15 cellular contexts compared by ENCODE assay signal in the genomic region with DNA sequence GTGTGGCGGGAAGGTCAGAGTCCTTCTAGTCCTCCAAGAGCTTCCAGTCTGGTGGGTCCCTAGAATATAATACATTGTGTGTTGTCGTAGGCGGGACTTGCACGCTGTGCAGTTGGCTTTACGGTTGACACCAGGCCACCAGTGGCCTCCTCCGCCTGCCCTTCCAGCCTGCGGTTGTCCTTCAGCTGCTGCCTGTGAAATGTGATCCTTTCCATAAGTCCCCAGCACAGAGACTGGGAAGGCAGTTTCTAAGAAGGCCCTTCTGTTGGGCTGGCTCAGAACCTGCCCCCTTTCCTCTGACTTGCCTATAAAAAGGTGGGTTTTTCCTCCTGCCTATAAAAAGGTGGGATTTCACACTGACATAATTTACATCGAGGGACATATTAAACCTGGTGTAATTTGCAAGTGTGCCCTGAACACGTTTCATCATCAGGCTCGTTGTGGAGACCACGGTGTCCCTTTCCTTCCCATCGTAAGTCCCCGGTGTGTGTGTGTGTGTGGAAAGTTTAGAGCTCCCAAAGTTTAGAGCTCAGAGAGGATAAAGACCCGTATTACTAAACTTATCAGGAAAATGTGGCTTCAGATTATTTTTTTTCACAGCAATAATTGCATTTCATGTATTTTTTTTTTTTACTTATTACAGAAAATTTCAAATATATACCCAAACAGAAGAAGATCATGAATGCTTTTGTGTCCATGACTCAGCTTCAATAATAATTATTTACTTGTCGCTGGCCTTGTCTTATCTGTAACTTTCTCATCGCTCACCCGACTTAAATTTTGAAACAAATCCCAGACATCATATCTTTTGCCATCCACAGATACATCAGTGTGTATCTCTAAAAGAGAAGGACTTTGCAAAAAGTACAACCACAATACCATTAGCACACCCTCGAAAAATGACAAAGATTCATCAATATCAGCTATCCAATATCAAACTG. TPM values are rescaled to one million over a fixed set of nuclear protein-coding genes. Genes with fewer than 3 reads are reported as not detected.
A peak's percentile ranks its signal among the peaks of the same experiment; 100 is the strongest.
DNase-seq lines count a peak whose midpoint lies in the region; ATAC-seq, FAIRE-seq and TF ChIP-seq lines count a peak whose summit lies in the region.
"Had no signal": no experiment of that assay in that cellular context is flagged by ENCODE, and none has a peak within 500 bp of the region (broad histone marks: within the 10 kb centered on the region; RNA-seq: fewer than 3 reads in every experiment).

No MANE protein-coding gene starts in this region.

- FAIRE-seq in A549 (lab: Jason Lieb, UNC) (no peak), GM12892 (lab: Jason Lieb, UNC) (no peak)
- FAIRE-seq: keratinocyte had no signal

- no peak for TF ChIP-seq RAD21 in A549 (conservative IDR thresholded peaks at IDR 0.05 in 1 of 2, IDR thresholded peaks at IDR 0.05 in 1 of 2)

- TF ChIP-seq CTCF in A549 (IDR thresholded peaks at IDR 0.05) (no peak), HEK293 (tag by site-specific recombination; IDR thresholded peaks at IDR 0.05) (no peak), omental fat pad (IDR thresholded peaks at IDR 0.05) (no peak)

- H3K27ac ChIP-seq in A549 = peak overlapping the region; percentile 10 to 94; a peak in 4 of 6 replicates
- H3K27ac ChIP-seq in HEK293 (ENCODE audit: extremely low read depth, low read depth, low read length) = no peak overlapping the region

- POLR2A ChIA-PET in A549 (lab: Yijun Ruan, JAX) = no interaction called here
- POLR2A ChIA-PET in HEK293 (lab: Yijun Ruan, JAX) = interaction anchor here (0.5 kb wide), 1 partner anchor 13 kb away, joined by 3 read pairs; no protein-coding TSS in a partner anchor
- POLR2A ChIA-PET in activated CD4-positive, alpha-beta T cell treated with anti-CD3 and anti-CD28 coated beads, Interleukin-2, amount 10 ng/mL, durations not matched to agents 7 days and 5 days (lab: Charles Lee) = no interaction called here

- H3K9me3 ChIP-seq in A549 (no peaks in the 10 kb centered on the region), HEK293 (ENCODE audit: control insufficient read depth, insufficient read depth, low read depth, low read length) (no peaks in the 10 kb centered on the region), iPS-15b (ENCODE audit: control insufficient read depth, insufficient read depth, low read length) (no peaks in the 10 kb centered on the region)

- H3K4me2 ChIP-seq in A549 = 0 out of 3 replicates have a peak overlapping the region, but pooled peaks have one; percentile 1

- H3K9ac ChIP-seq in iPS-15b (ENCODE audit: low read depth, low read length) = peak overlapping the region; percentile 16

- no peaks in the 10 kb centered on the region for H3K27me3 ChIP-seq in iPS-15b (ENCODE audit: control insufficient read depth, insufficient read depth, low read length)

- no peaks in the 10 kb centered on the region for H3K36me3 Mint-ChIP-seq in activated CD4-positive, alpha-beta T cell treated with anti-CD3 and anti-CD28 coated beads, Interleukin-2, amount 10 ng/mL, durations not matched to agents 7 days and 5 days (ENCODE audit: low read depth)
- H3K36me3 Mint-ChIP-seq in activated T-cell treated with anti-CD3 and anti-CD28 coated beads, Interleukin-2, amount 50 U/mL, for 72 hours (ENCODE audit: insufficient read depth in 2 of 2) = no peaks in the 10 kb centered on the region
- H3K36me3 Mint-ChIP-seq: activated naive CD4-positive, alpha-beta T cell treated with anti-CD3 and anti-CD28 coated beads, Interleukin-2, amount 10 ng/mL, durations not matched to agents 7 days and 5 days had no signal

- no peaks in the 10 kb centered on the region; a peak in 1 of 3 replicates for H3K36me3 ChIP-seq in HEK293 (ENCODE audit: control insufficient read depth in 2 of 2, insufficient read depth in 1 of 2, low read length in 2 of 2)
- H3K36me3 ChIP-seq in iPS-15b (ENCODE audit: control insufficient read depth, insufficient read depth, low read length) = no peaks in the 10 kb centered on the region

- no peak for DNase-seq in A549 (ENCODE audit: low read depth in 1 of 2, low spot score in 1 of 2)
- DNase-seq in SW480 (ENCODE audit: low spot score) = peak; percentile 82
- no peak for DNase-seq in omental fat pad (ENCODE audit: low spot score)
- no peak for DNase-seq in activated CD4-positive, alpha-beta T cell treated with anti-CD3 and anti-CD28 coated beads, Interleukin-2, amount 10 ng/mL, durations not matched to agents 7 days and 5 days
- DNase-seq in activated T-cell treated with anti-CD3 and anti-CD28 coated beads, Interleukin-2, amount 50 U/mL, for 72 hours = no peak
- no peak for DNase-seq in GM12892 (ENCODE audit: insufficient read length)
- DNase-seq: activated CD4-positive, alpha-beta T cell treated with anti-CD3 and anti-CD28 coated beads, Interleukin-2, amount 50 U/mL, for 48 hours; activated naive CD4-positive, alpha-beta T cell treated with anti-CD3 and anti-CD28 coated beads, Interleukin-2, amount 10 ng/mL, durations not matched to agents 7 days and 5 days; cerebellar nuclear complex; GDM1; NCI-H774; T-cell had no signal

- H3K4me3 ChIP-seq in A549 (no peak overlapping the region), HEK293 (ENCODE audit: low read depth, low read length) (no peak overlapping the region), iPS-15b (ENCODE audit: low read depth, low read length) (no peak overlapping the region)

- no peak for TF ChIP-seq POLR2A in A549 (IDR thresholded peaks at IDR 0.05; ENCODE audit: low read length)
- TF ChIP-seq POLR2A in GM12892 (IDR thresholded peaks at IDR 0.05; ENCODE audit: low read depth, low read length) = no peak

- CTCF ChIA-PET in A549 (lab: Yijun Ruan, JAX) = interaction anchor here (0.5 to 1.1 kb wide), 4 partner anchors 15 to 399 kb away, joined by 3 to 4 read pairs (median 4); no protein-coding TSS in a partner anchor
- CTCF ChIA-PET in HEK293 (lab: Yijun Ruan, JAX) = interaction anchor here (0.5 to 1.0 kb wide), 2 partner anchors 10 to 173 kb away, joined by 3 to 4 read pairs; no protein-coding TSS in a partner anchor
- CTCF ChIA-PET in activated CD4-positive, alpha-beta T cell treated with anti-CD3 and anti-CD28 coated beads, Interleukin-2, amount 10 ng/mL, durations not matched to agents 7 days and 5 days (lab: Charles Lee) = interaction anchor here (0.6 to 1.2 kb wide), 2 partner anchors 9 to 64 kb away, joined by 3 read pairs; no protein-coding TSS in a partner anchor

- no peak overlapping the region for H3K4me3 Mint-ChIP-seq in activated CD4-positive, alpha-beta T cell treated with anti-CD3 and anti-CD28 coated beads, Interleukin-2, amount 10 ng/mL, durations not matched to agents 7 days and 5 days
- H3K4me3 Mint-ChIP-seq in activated T-cell treated with anti-CD3 and anti-CD28 coated beads, Interleukin-2, amount 50 U/mL, for 72 hours = no peak overlapping the region
- H3K4me3 Mint-ChIP-seq: activated naive CD4-positive, alpha-beta T cell treated with anti-CD3 and anti-CD28 coated beads, Interleukin-2, amount 10 ng/mL, durations not matched to agents 7 days and 5 days; T-cell had no signal

- TF ChIP-seq EP300 in A549 (IDR thresholded peaks at IDR 0.05) = no peak

- 84% methylated on average over 18 of the region's 18 CpGs for WGBS in A549 (ENCODE audit: missing lambda C conversion rate)

- no peaks in the 10 kb centered on the region for H3K9me3 Mint-ChIP-seq in activated CD4-positive, alpha-beta T cell treated with anti-CD3 and anti-CD28 coated beads, Interleukin-2, amount 10 ng/mL, durations not matched to agents 7 days and 5 days
- H3K9me3 Mint-ChIP-seq in activated T-cell treated with anti-CD3 and anti-CD28 coated beads, Interleukin-2, amount 50 U/mL, for 72 hours = no peaks in the 10 kb centered on the region
- H3K9me3 Mint-ChIP-seq: activated naive CD4-positive, alpha-beta T cell treated with anti-CD3 and anti-CD28 coated beads, Interleukin-2, amount 10 ng/mL, durations not matched to agents 7 days and 5 days; T-cell had no signal

- no peak for ATAC-seq in A549
- no peak for ATAC-seq in omental fat pad (ENCODE audit: low FRiP score)
- ATAC-seq in activated T-cell treated with anti-CD3 and anti-CD28 coated beads, Interleukin-2, amount 50 U/mL, for 72 hours (replicated peaks in 1 of 2) = no peak
- ATAC-seq: T-cell had no signal

- no peaks in the 10 kb centered on the region for H3K27me3 Mint-ChIP-seq in activated CD4-positive, alpha-beta T cell treated with anti-CD3 and anti-CD28 coated beads, Interleukin-2, amount 10 ng/mL, durations not matched to agents 7 days and 5 days
- no peaks in the 10 kb centered on the region for H3K27me3 Mint-ChIP-seq in activated T-cell treated with anti-CD3 and anti-CD28 coated beads, Interleukin-2, amount 50 U/mL, for 72 hours (ENCODE audit: low read depth)
- H3K27me3 Mint-ChIP-seq: T-cell had no signal

- H3K4me1 Mint-ChIP-seq in activated CD4-positive, alpha-beta T cell treated with anti-CD3 and anti-CD28 coated beads, Interleukin-2, amount 10 ng/mL, durations not matched to agents 7 days and 5 days = peaks cover 10% of the 10 kb centered on the region
- peaks cover 34% of the 10 kb centered on the region for H3K4me1 Mint-ChIP-seq in activated T-cell treated with anti-CD3 and anti-CD28 coated beads, Interleukin-2, amount 50 U/mL, for 72 hours (ENCODE audit: low read depth)

- H3K27ac Mint-ChIP-seq in activated CD4-positive, alpha-beta T cell treated with anti-CD3 and anti-CD28 coated beads, Interleukin-2, amount 10 ng/mL, durations not matched to agents 7 days and 5 days = no peak overlapping the region
- H3K27ac Mint-ChIP-seq in activated T-cell treated with anti-CD3 and anti-CD28 coated beads, Interleukin-2, amount 50 U/mL, for 72 hours = no peak overlapping the region
- H3K27ac Mint-ChIP-seq: activated naive CD4-positive, alpha-beta T cell treated with anti-CD3 and anti-CD28 coated beads, Interleukin-2, amount 10 ng/mL, durations not matched to agents 7 days and 5 days; T-cell had no signal

- peaks cover 46% of the 10 kb centered on the region for H3K4me1 ChIP-seq in A549
- peaks cover 8% of the 10 kb centered on the region for H3K4me1 ChIP-seq in HEK293 (ENCODE audit: control insufficient read depth, insufficient read depth, low read length)
- H3K4me1 ChIP-seq in iPS-15b (ENCODE audit: control insufficient read depth, insufficient read depth, low read length) = peaks cover 26% of the 10 kb centered on the region

TF ChIP-seq in A549, 52 proteins besides CTCF, POLR2A, EP300 and RAD21 (continues in another document):
- no peak for TF ChIP-seq GATA3 (IDR thresholded peaks at IDR 0.05; ENCODE audit: borderline replicate concordance)

TF ChIP-seq in HEK293, 187 proteins besides CTCF, POLR2A, EP300 and RAD21 (continues in another document):
- TF ChIP-seq EGR2 (tag by site-specific recombination; IDR thresholded peaks at IDR 0.05; ENCODE audit: low read depth) = peak; percentile 64

RNA-seq across cellular contexts. Expression of a gene that starts 45.1 kb away (rescaled TPM):
- polyA plus RNA-seq in A549 (2011; rRNA removed) = 32.7 and 34.9 TPM in 2 replicates
- 37.6 and 46.3 TPM in 2 replicates for polyA plus RNA-seq in A549 (2012; cell fraction: cytosol; rRNA removed)
- polyA plus RNA-seq in A549 (2012; cell fraction: nucleus; rRNA removed) = 33.9 and 40.4 TPM in 2 replicates
- polyA plus RNA-seq in A549 (2017; fragmentation: RNase III; extraction: RNeasy Plus Mini Kit Qiagen cat#74134 plus additional on column Dnase treatment) = 32.5 to 35.3 TPM (median 33.4 TPM) in 3 replicates
- 40.4 and 47.0 TPM in 2 replicates for polyA minus RNA-seq in A549 (2011; rRNA and poly(A)+ RNA removed)
- total RNA-seq in omental fat pad = 100 to 1,000 TPM in 1 of 4 donors, 10 to 100 TPM in 3; 67.6 to 141 (median 75.7) TPM
- total RNA-seq in activated CD4-positive, alpha-beta T cell treated with anti-CD3 and anti-CD28 coated beads, Interleukin-2, amount 10 ng/mL, durations not matched to agents 7 days and 5 days = 10 to 100 TPM; 27.8 to 34.7 TPM
- 10 to 100 TPM; 24.7 to 26.2 TPM for total RNA-seq in activated T-cell treated with anti-CD3 and anti-CD28 coated beads, Interleukin-2, amount 50 U/mL, for 72 hours
- 15.0 TPM for polyA plus RNA-seq in GM12892 (2012; ENCODE audit: missing spikeins)
